15 cellular contexts compared by ENCODE assay signal in the genomic region with DNA sequence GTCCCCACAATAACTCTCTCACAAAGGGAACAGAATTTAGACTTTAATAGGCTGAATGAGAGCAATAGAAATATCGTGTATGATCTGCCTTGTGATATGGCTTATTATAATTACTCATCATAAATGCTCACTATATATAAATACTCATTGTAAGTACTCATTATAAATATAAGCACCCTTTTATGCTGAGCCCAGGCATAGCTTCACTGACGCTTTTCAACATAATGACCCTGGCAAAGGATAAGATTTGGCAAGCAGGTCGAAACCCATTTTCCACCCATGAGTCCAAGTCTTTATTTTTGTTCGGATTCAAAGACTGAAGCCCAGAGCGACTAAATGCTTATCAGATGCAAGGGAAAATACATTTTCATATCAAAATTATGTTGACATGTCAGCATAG.
DNase-seq lines count a peak whose midpoint lies in the region; ATAC-seq and TF ChIP-seq lines count a peak whose summit lies in the region.
"Had no signal": no experiment of that assay in that cellular context is flagged by ENCODE, and none has a peak within 500 bp of the region (broad histone marks: within the 10 kb centered on the region; RNA-seq: fewer than 3 reads in every experiment).

No MANE protein-coding gene starts in this region.

- in situ Hi-C loops in SK-MEL-5 (cut with HindIII; ENCODE audit: low pct_unique_long_range_greater_than_20kb, low sequenced_read_pairs) = no loop called here

- no peak for ATAC-seq in stimulated activated naive CD8-positive, alpha-beta T cell treated with anti-CD3 and anti-CD28 coated beads, Interleukin-15, amount 100 ng/mL, for 72 hours

- H3K27me3 Mint-ChIP-seq in stimulated activated naive CD8-positive, alpha-beta T cell treated with anti-CD3 and anti-CD28 coated beads, Interleukin-15, amount 100 ng/mL, for 72 hours = no peaks in the 10 kb centered on the region
- H3K27me3 Mint-ChIP-seq: B cell; CD4-positive, alpha-beta T cell had no signal

- H3K27ac ChIP-seq in esophagus squamous epithelium (peak overlapping the region; percentile 29 to 74 (median 54)), prostate gland (no peak overlapping the region)

- TF ChIP-seq CTCF in esophagus squamous epithelium (IDR thresholded peaks at IDR 0.05) (no peak), retinal pigment epithelial cell (conservative IDR thresholded peaks at IDR 0.05; ENCODE audit: low read depth, low read length) (no peak), prostate gland (IDR thresholded peaks at IDR 0.05) (no peak)

- TF ChIP-seq POLR2A in esophagus squamous epithelium (IDR thresholded peaks at IDR 0.05) (no peak), prostate gland (IDR thresholded peaks at IDR 0.05) (no peak)

- H3K4me3 ChIP-seq in esophagus squamous epithelium (no peak overlapping the region), retinal pigment epithelial cell (ENCODE audit: low read length) (no peak overlapping the region), prostate gland (no peak overlapping the region)

- H3K9me3 ChIP-seq in esophagus squamous epithelium = peaks cover 0 to 10% (median 0%) of the 10 kb centered on the region in 3 donors
- no peaks in the 10 kb centered on the region for H3K9me3 ChIP-seq in prostate gland

- H3K27me3 ChIP-seq in esophagus squamous epithelium (no peaks in the 10 kb centered on the region), prostate gland (replicated peaks; ENCODE audit: insufficient read depth) (no peaks in the 10 kb centered on the region)

- no peak overlapping the region for H3K4me3 Mint-ChIP-seq in stimulated activated naive CD8-positive, alpha-beta T cell treated with anti-CD3 and anti-CD28 coated beads, Interleukin-15, amount 100 ng/mL, for 72 hours
- H3K4me3 Mint-ChIP-seq: B cell; CD4-positive, alpha-beta T cell; H9 had no signal

- H3K36me3 ChIP-seq in esophagus squamous epithelium = no peaks in the 10 kb centered on the region
- H3K36me3 ChIP-seq in prostate gland = no peaks in the 10 kb centered on the region

- no peak overlapping the region for H3K27ac Mint-ChIP-seq in stimulated activated naive CD8-positive, alpha-beta T cell treated with anti-CD3 and anti-CD28 coated beads, Interleukin-15, amount 100 ng/mL, for 72 hours
- H3K27ac Mint-ChIP-seq: B cell; CD4-positive, alpha-beta T cell; H9 had no signal

- no peaks in the 10 kb centered on the region for H3K4me1 Mint-ChIP-seq in stimulated activated naive CD8-positive, alpha-beta T cell treated with anti-CD3 and anti-CD28 coated beads, Interleukin-15, amount 100 ng/mL, for 72 hours
- H3K4me1 Mint-ChIP-seq: B cell had no signal

- intact Hi-C loops in esophagus squamous epithelium (cut with DNase I) (no loop called here), prostate gland (cut with DNase I) (no loop called here)

- H3K9me3 Mint-ChIP-seq in stimulated activated naive CD8-positive, alpha-beta T cell treated with anti-CD3 and anti-CD28 coated beads, Interleukin-15, amount 100 ng/mL, for 72 hours = peaks cover 6 to 8% of the 10 kb centered on the region in 2 donors

- H3K4me1 ChIP-seq in esophagus squamous epithelium (peaks cover 0 to 20% (median 0%) of the 10 kb centered on the region in 3 donors), prostate gland (replicated peaks) (no peaks in the 10 kb centered on the region)

- 65 to 69% methylated on average over 5 of the region's 5 CpGs for WGBS in esophagus squamous epithelium, 2 donors
- 58% methylated on average over 5 of the region's 5 CpGs for WGBS in prostate gland

- DNase-seq in COLO829 (ENCODE audit: low spot score) = peak; percentile 29
- DNase-seq in SK-MEL-5 (ENCODE audit: low read depth, low spot score) = peak; percentile 74
- no peak for DNase-seq in esophagus squamous epithelium (lab: John Stamatoyannopoulos, UW)
- peak; percentile 75 for DNase-seq in retinal pigment epithelial cell (ENCODE audit: low read depth)
- DNase-seq in prostate gland (ENCODE audit: low spot score) = no peak
- no peak for DNase-seq in RPMI8226
- no peak for DNase-seq in stimulated activated naive CD8-positive, alpha-beta T cell treated with anti-CD3 and anti-CD28 coated beads, Interleukin-15, amount 100 ng/mL, for 72 hours
- DNase-seq: C1 segment of cervical spinal cord; CD4-positive, alpha-beta T cell; DMS153; DMS79 treated with DMSO at 0.1 percent for 48 hours; EL; GOT3; H9 had no signal

Comparison
In these comparisons a context has a peak if more than half of its experiments do, and no peak if none do; other contexts are left out.
1. DNase-seq: peak in COLO829 (single experiment), SK-MEL-5 (single experiment) and retinal pigment epithelial cell (single experiment); none in esophagus squamous epithelium (single experiment), prostate gland (single experiment), RPMI8226 (single experiment) and stimulated activated naive CD8-positive, alpha-beta T cell treated with anti-CD3 and anti-CD28 coated beads, Interleukin-15, amount 100 ng/mL, for 72 hours (0 of 2).
2. H3K27ac ChIP-seq: peak in esophagus squamous epithelium (4 of 4); none in prostate gland (0 of 2).